1 cellular context compared by ENCODE assay signal in genomic region chr22:36323855-36324331, GRCh38.
TF ChIP-seq lines count a peak whose summit lies in the region.

No MANE protein-coding gene starts in this region.

TF ChIP-seq in HepG2, 621 proteins besides CTCF, POLR2A, EP300 and RAD21 (continued from another document):
- TF ChIP-seq, protein P1, sequence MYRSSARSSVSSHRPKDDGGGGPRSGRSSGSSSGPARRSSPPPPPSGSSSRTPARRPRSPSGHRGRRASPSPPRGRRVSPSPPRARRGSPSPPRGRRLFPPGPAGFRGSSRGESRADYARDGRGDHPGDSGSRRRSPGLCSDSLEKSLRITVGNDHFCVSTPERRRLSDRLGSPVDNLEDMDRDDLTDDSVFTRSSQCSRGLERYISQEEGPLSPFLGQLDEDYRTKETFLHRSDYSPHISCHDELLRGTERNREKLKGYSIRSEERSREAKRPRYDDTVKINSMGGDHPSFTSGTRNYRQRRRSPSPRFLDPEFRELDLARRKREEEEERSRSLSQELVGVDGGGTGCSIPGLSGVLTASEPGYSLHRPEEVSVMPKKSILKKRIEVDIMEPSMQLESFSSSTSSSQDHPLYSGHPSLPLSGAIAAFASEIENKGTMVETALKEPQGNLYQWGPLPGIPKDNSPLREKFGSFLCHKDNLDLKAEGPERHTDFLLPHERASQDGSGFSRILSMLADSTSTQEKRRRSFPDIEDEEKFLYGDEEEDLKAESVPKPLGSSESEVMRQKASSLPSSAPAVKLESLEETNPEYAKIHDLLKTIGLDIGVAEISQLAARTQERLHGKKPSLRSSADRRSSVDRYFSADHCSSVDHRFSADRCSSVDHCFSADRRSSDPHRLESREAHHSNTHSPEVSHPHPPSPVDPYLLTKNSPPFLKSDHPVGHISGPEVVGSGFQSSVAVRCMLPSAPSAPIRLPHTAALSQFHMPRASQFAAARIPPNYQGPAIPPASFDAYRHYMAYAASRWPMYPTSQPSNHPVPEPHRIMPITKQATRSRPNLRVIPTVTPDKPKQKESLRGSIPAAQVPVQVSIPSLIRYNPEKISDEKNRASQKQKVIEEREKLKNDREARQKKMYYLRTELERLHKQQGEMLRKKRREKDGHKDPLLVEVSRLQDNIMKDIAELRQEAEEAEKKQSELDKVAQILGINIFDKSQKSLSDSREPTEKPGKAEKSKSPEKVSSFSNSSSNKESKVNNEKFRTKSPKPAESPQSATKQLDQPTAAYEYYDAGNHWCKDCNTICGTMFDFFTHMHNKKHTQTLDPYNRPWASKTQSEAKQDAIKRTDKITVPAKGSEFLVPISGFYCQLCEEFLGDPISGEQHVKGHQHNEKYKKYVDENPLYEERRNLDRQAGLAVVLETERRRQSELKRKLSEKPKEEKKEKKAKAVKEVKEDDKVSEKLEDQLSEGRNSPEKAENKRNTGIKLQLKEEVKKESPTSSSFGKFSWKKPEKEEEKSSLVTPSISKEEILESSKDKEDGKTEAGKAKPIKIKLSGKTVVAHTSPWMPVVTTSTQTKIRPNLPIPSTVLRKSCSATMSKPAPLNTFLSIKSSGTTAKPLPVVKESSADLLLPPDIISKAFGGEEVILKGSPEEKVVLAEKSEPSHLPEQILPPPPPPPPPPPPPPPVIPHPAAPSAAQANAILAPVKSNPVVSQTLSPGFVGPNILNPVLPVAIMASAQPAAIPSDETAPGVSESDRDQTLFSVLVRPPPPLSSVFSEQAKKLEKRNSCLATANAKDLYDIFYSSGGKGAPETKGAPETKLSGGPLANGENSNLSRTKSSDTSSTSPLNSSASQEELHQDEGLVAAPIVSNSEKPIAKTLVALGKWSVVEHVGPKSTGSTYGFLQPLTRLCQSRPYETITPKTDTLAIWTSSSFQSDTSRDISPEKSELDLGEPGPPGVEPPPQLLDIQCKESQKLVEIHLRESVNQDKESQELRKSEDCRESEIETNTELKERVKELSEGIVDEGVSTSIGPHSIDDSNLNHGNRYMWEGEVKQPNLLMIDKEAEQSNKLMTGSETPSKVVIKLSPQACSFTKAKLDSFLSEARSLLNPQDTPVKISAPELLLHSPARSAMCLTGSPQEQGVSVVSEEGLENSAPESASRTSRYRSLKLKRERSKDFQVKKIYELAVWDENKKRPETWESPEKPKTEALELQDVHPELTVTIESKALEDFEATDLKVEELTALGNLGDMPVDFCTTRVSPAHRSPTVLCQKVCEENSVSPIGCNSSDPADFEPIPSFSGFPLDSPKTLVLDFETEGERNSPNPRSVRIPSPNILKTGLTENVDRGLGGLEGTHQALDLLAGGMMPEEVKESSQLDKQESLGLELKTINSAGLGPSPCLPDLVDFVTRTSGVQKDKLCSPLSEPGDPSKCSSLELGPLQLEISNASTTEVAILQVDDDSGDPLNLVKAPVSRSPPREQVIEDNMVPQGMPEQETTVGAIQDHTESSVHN (CRISPR knock-in tag; IDR thresholded peaks at IDR 0.05): no peak
- TF ChIP-seq NFKB2 (CRISPR knock-in tag; IDR thresholded peaks at IDR 0.05; ENCODE audit: borderline replicate concordance): no peak
- TF ChIP-seq AGO2 (optimal IDR thresholded peaks at IDR 0.05; ENCODE audit: low read depth, low read length): peak; percentile 69
- TF ChIP-seq, protein P2, sequence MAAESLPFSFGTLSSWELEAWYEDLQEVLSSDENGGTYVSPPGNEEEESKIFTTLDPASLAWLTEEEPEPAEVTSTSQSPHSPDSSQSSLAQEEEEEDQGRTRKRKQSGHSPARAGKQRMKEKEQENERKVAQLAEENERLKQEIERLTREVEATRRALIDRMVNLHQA (CRISPR knock-in tag; IDR thresholded peaks at IDR 0.05): no peak
- no peak for TF ChIP-seq ZNF503 (CRISPR knock-in tag; IDR thresholded peaks at IDR 0.05)
- no peak for TF ChIP-seq ZNF563 (CRISPR knock-in tag; IDR thresholded peaks at IDR 0.05)
- no peak for TF ChIP-seq KDM5B (CRISPR knock-in tag; IDR thresholded peaks at IDR 0.05; ENCODE audit: borderline replicate concordance)
- TF ChIP-seq ZNF687 (CRISPR knock-in tag; IDR thresholded peaks at IDR 0.05): 0 out of 2 replicates have a peak, but pooled peaks have one; percentile 22
- 0 out of 2 replicates have a peak, but pooled peaks have one; percentile 45 for TF ChIP-seq ZBTB38 (CRISPR knock-in tag; IDR thresholded peaks at IDR 0.05)
- no peak for TF ChIP-seq HMG20A (CRISPR knock-in tag; IDR thresholded peaks at IDR 0.05; ENCODE audit: borderline replicate concordance)
- no peak for TF ChIP-seq ESRRA (CRISPR knock-in tag; IDR thresholded peaks at IDR 0.05; ENCODE audit: low read depth)
